21 cellular contexts compared by ENCODE assay signal in genomic region chr7:94403546-94403945, GRCh38. TPM values are rescaled to one million over a fixed set of nuclear protein-coding genes. Genes with fewer than 3 reads are reported as not detected.
DNase-seq lines count a peak whose midpoint lies in the region; ATAC-seq and TF ChIP-seq lines count a peak whose summit lies in the region.
"Had no signal": no experiment of that assay in that cellular context is flagged by ENCODE, and none has a peak within 500 bp of the region (broad histone marks: within the 10 kb centered on the region; RNA-seq: fewer than 3 reads in every experiment).

No MANE protein-coding gene starts in this region.

- no peak overlapping the region for H2AFZ ChIP-seq in ACC112 (ENCODE audit: low read length, unreplicated experiment)
- H2AFZ ChIP-seq: GM23338 had no signal

- no peaks in the 10 kb centered on the region for H3K9me3 Mint-ChIP-seq in nephron
- H3K9me3 Mint-ChIP-seq: GM23338 had no signal

- H3K27me3 ChIP-seq in ACC112 (ENCODE audit: insufficient read depth, low read length): no peaks in the 10 kb centered on the region
- no peaks in the 10 kb centered on the region for H3K27me3 ChIP-seq in SJSA1 (replicated peaks)

- H3K9me3 ChIP-seq in SJSA1 (replicated peaks): no peaks in the 10 kb centered on the region

- H3K36me3 ChIP-seq in ACC112 (ENCODE audit: insufficient read depth, low read length) (peaks cover 95% of the 10 kb centered on the region), SJSA1 (peaks cover 98% of the 10 kb centered on the region)

- peaks cover 87% of the 10 kb centered on the region for H3K79me2 ChIP-seq in ACC112 (ENCODE audit: control insufficient read depth, insufficient read depth, low read length, unreplicated experiment)

- no peak for ATAC-seq in GM18498 (IDR thresholded peaks at IDR 0.05; ENCODE audit: unreplicated experiment)
- ATAC-seq: GM12878, GM23338, Panc1, Right ventricle myocardium inferior had no signal

- DNase-seq in SJSA1 (ENCODE audit: low read depth in 1 of 2, low spot score in 2 of 2): peak in 1 of 2 experiments; percentile 11
- DNase-seq in fibroblast of gingiva (ENCODE audit: low read depth): peak; percentile 22
- DNase-seq in GM13977 (ENCODE audit: low spot score): no peak
- no peak for DNase-seq in activated naive CD4-positive, alpha-beta T cell (lab: John Stamatoyannopoulos, UW)
- no peak for DNase-seq in NCI-H146 (lab: John Stamatoyannopoulos, UW)
- DNase-seq: COR-L47, MM.1S, NCI-H1105, NCI-H1930, NCI-H2171, NCI-H82 had no signal

- H3K4me3 ChIP-seq in ACC112 (ENCODE audit: low read depth, low read length) (peak overlapping the region; percentile 39), SJSA1 (no peak overlapping the region)
- H3K4me3 ChIP-seq: GM12878, GM23338 had no signal

- peaks cover 88% of the 10 kb centered on the region for H3K36me3 Mint-ChIP-seq in nephron (ENCODE audit: low read depth)

- peaks cover 79% of the 10 kb centered on the region for H3K4me1 Mint-ChIP-seq in nephron
- H3K4me1 Mint-ChIP-seq: GM23338 had no signal

- no peaks in the 10 kb centered on the region for H3K27me3 Mint-ChIP-seq in nephron (ENCODE audit: low read depth)

- TF ChIP-seq CTCF in nephron (IDR thresholded peaks at IDR 0.05; ENCODE audit: unreplicated experiment in 3 of 3): no peak
- TF ChIP-seq CTCF in GM13977 (IDR thresholded peaks at IDR 0.05; ENCODE audit: extremely low read depth, insufficient read depth, missing control alignments): no peak

- H3K4me3 Mint-ChIP-seq in nephron: peak overlapping the region in 1 of 3 experiments; percentile 52
- H3K4me3 Mint-ChIP-seq: GM23338 had no signal

- H3K27ac ChIP-seq in ACC112 (ENCODE audit: low read depth, low read length) (peak overlapping the region; percentile 56), SJSA1 (peak overlapping the region; percentile 8; the same call in 1 of the 2 replicates)
- H3K27ac ChIP-seq: 22Rv1, C4-2B had no signal

- in situ Hi-C loops in GM13977 (cut with MboI; ENCODE audit: low pct_unique_long_range_greater_than_20kb, low sequenced_read_pairs, unreplicated experiment): no loop called here

- H3K4me1 ChIP-seq in ACC112 (ENCODE audit: control insufficient read depth, insufficient read depth, low read length, unreplicated experiment): peaks cover 85% of the 10 kb centered on the region
- peaks cover 94% of the 10 kb centered on the region for H3K4me1 ChIP-seq in SJSA1 (replicated peaks)

- peak overlapping the region in 2 of 3 experiments; percentile 56 to 88 for H3K27ac Mint-ChIP-seq in nephron
- H3K27ac Mint-ChIP-seq: GM23338 had no signal

RNA-seq across cellular contexts. Expression of gene COL1A2, which starts 8.9 kb away (rescaled TPM):
- 2,203 and 4,473 TPM in 2 replicates for total RNA-seq in SJSA1 (2014; rRNA removed; shearing (Covaris generic))
- total RNA-seq: NCI-H460 had no signal
